ENCODE assay signal across 11 cellular contexts in the genomic region with DNA sequence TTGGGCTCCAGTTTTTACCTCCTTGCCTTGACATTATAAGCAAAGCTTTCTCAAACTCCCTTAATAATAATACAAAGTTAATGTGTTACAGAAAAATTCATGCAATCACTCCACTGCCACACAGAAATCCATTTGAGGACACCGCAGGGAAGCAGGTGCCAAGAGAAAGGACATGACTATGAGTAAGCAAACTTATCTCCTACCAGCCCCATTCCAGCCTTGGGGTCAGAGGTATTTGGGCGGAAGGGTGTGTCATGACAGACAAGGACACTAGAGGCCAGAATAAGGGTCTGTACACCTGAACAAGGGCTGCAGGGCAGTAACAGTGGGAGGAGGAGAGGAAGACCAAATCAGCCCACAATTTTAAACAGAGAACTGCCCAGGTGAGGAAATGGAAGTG. TPM values are rescaled to one million over a fixed set of nuclear protein-coding genes. Genes with fewer than 3 reads are reported as not detected.
DNase-seq lines count a peak whose midpoint lies in the region; ATAC-seq and TF ChIP-seq lines count a peak whose summit lies in the region.
"Had no signal": no experiment of that assay in that cellular context is flagged by ENCODE, and none has a peak within 500 bp of the region (broad histone marks: within the 10 kb centered on the region; RNA-seq: fewer than 3 reads in every experiment).

No MANE protein-coding gene starts in this region.

- H3K4me2 ChIP-seq in hepatocyte, result peak overlapping the region; percentile 34
- no peak overlapping the region for H3K4me2 ChIP-seq in neuronal stem cell (ENCODE audit: insufficient read depth, low read length, poor library complexity, severe bottlenecking)

- no peaks in the 10 kb centered on the region for H3K79me1 ChIP-seq in neuronal stem cell (ENCODE audit: low read depth, low read length)

- no peaks in the 10 kb centered on the region for H3K27me3 Mint-ChIP-seq in T-cell

- H3K14ac ChIP-seq in neuronal stem cell (ENCODE audit: low read length), result no peak overlapping the region

- H2BK5ac ChIP-seq in neuronal stem cell (ENCODE audit: low read length), result no peak overlapping the region

- H3K36me3 Mint-ChIP-seq in T-cell, result peaks cover 50% of the 10 kb centered on the region

- no peak overlapping the region for H3K23ac ChIP-seq in neuronal stem cell (ENCODE audit: low read depth, low read length, poor library complexity)

- intact Hi-C loops in sciatic nerve (cut with DNase I), result no loop called here

- H2BK120ac ChIP-seq in neuronal stem cell (ENCODE audit: low read depth, low read length), result no peak overlapping the region

- WGBS in hepatocyte (ENCODE audit: low lambda C conversion rate, missing lambda C conversion rate), result 63% methylated on average over 2 of the region's 2 CpGs
- no CpG with 5 or more reads among the region's 2 CpGs for WGBS in neuronal stem cell (ENCODE audit: extremely low coverage in 2 of 2, insufficient read length in 2 of 2, insufficient replicate concordance in 1 of 2), 2 donors

- peak overlapping the region; percentile 84 to 89 for H3K27ac Mint-ChIP-seq in T-cell

- DNase-seq in H7 (peak; percentile 26), T-cell (no peak), hepatocyte (ENCODE audit: low spot score) (peak; percentile 79), sciatic nerve (ENCODE audit: low spot score) (peak; percentile 19), COR-L47 (lab: John Stamatoyannopoulos, UW) (no peak), NAMALWA (ENCODE audit: low spot score) (no peak), neuronal stem cell (ENCODE audit: low spot score) (no peak)
- DNase-seq: NCI-H2107 had no signal

- H3K9me3 ChIP-seq in hepatocyte (ENCODE audit: low read depth), result no peaks in the 10 kb centered on the region
- H3K9me3 ChIP-seq in neuronal stem cell (replicated peaks in 1 of 2; ENCODE audit: control insufficient read depth in 2 of 2, insufficient read depth in 1 of 2, low read depth in 1 of 2, low read length in 2 of 2), result no peaks in the 10 kb centered on the region

- H2BK15ac ChIP-seq in neuronal stem cell (ENCODE audit: low read length), result no peak overlapping the region

- no peak overlapping the region for H3K4me3 ChIP-seq in H7 (ENCODE audit: insufficient read depth, low read depth, low read length)
- no peak overlapping the region for H3K4me3 ChIP-seq in hepatocyte
- H3K4me3 ChIP-seq in neuronal stem cell (ENCODE audit: low read length in 2 of 2), result no peak overlapping the region

- no peak overlapping the region for H4K91ac ChIP-seq in neuronal stem cell (ENCODE audit: low read depth, low read length, poor library complexity)

- H3K4me3 Mint-ChIP-seq in T-cell, result no peak overlapping the region

- POLR2A ChIA-PET in T-cell (lab: Charles Lee), result interaction anchor here in 1 of 2 donors (0.6 kb wide), 1 partner anchor 160 kb away, joined by 10 read pairs; no protein-coding TSS in a partner anchor

- H4K8ac ChIP-seq in neuronal stem cell (ENCODE audit: low read depth, low read length), result no peak overlapping the region

- no peak for TF ChIP-seq CTCF in hepatocyte (IDR thresholded peaks at IDR 0.05; ENCODE audit: poor library complexity)

- H2BK12ac ChIP-seq in neuronal stem cell (ENCODE audit: low read length), result no peak overlapping the region

- peak overlapping the region; percentile 74 for H3K27ac ChIP-seq in hepatocyte
- H3K27ac ChIP-seq in neuronal stem cell (replicated peaks; ENCODE audit: low read length), result no peak overlapping the region

- H3K4ac ChIP-seq in neuronal stem cell (ENCODE audit: low read length), result no peak overlapping the region

- H3K9ac ChIP-seq in neuronal stem cell (ENCODE audit: low read depth, low read length, poor library complexity), result no peak overlapping the region

- no peaks in the 10 kb centered on the region for H3K9me3 Mint-ChIP-seq in T-cell

- H3K27me3 ChIP-seq in H7 (ENCODE audit: control insufficient read depth, insufficient read depth, low read length) (no peaks in the 10 kb centered on the region), hepatocyte (no peaks in the 10 kb centered on the region), neuronal stem cell (ENCODE audit: control insufficient read depth in 3 of 3, insufficient read depth in 3 of 3, low read depth in 1 of 3, low read length in 3 of 3) (no peaks in the 10 kb centered on the region)

- H3K4me1 ChIP-seq in hepatocyte (ENCODE audit: insufficient read depth) (peaks cover 34% of the 10 kb centered on the region), neuronal stem cell (ENCODE audit: control insufficient read depth in 2 of 2, insufficient read depth in 1 of 2, low read depth in 1 of 2, low read length in 2 of 2) (peaks cover 6 to 11% of the 10 kb centered on the region in 2 donors)

- peaks cover 44% of the 10 kb centered on the region for H3K36me3 ChIP-seq in H7 (replicated peaks; ENCODE audit: control insufficient read depth, insufficient read depth, low read length)
- H3K36me3 ChIP-seq in hepatocyte (replicated peaks; ENCODE audit: insufficient read depth, low read depth), result no peaks in the 10 kb centered on the region
- H3K36me3 ChIP-seq in neuronal stem cell (replicated peaks in 1 of 2; ENCODE audit: control insufficient read depth in 2 of 2, insufficient read depth in 2 of 2, low read length in 2 of 2), result peaks cover 48 to 90% of the 10 kb centered on the region in 2 donors

- no peak overlapping the region for H2AFZ ChIP-seq in hepatocyte
- H2AFZ ChIP-seq in neuronal stem cell (ENCODE audit: low read length), result no peak overlapping the region

- no peak overlapping the region for H2AK5ac ChIP-seq in neuronal stem cell (ENCODE audit: low read depth, low read length)

- no peaks in the 10 kb centered on the region for H3K9me2 ChIP-seq in hepatocyte (replicated peaks; ENCODE audit: insufficient read depth)

- no peak for ATAC-seq in T-cell (replicated peaks in 1 of 4)
- no peak for ATAC-seq in sciatic nerve

- peaks cover 3% of the 10 kb centered on the region for H4K20me1 ChIP-seq in hepatocyte (ENCODE audit: insufficient read depth, poor library complexity, severe bottlenecking)

- H3K4me1 Mint-ChIP-seq in T-cell, result peaks cover 57 to 68% (median 58%) of the 10 kb centered on the region in 3 donors

- CTCF ChIA-PET in T-cell (lab: Charles Lee), result interaction anchor here in 1 of 2 donors (0.6 kb wide), 2 partner anchors 105 to 113 kb away, joined by 3 to 4 read pairs; no protein-coding TSS in a partner anchor

- H3K18ac ChIP-seq in neuronal stem cell (ENCODE audit: low read length), result no peak overlapping the region

- peaks cover 29% of the 10 kb centered on the region for H3K79me2 ChIP-seq in hepatocyte

RNA-seq across cellular contexts. Expression of gene GNG3, which starts 5.9 kb away (rescaled TPM):
- 0.33 and 3.1 TPM in 2 replicates for total RNA-seq in H7 (2014; rRNA removed; shearing (Covaris generic))
- not detected for total RNA-seq in T-cell
- total RNA-seq in hepatocyte, result 0.23 and 0.24 TPM in 2 replicates
- polyA plus RNA-seq in hepatocyte, result 0.41 and 1.2 TPM in 2 replicates
- total RNA-seq in sciatic nerve, result 1.4 TPM
- polyA plus RNA-seq in neuronal stem cell (2013, experiment 1 of 2), result 1.9 TPM
- 1.7 TPM for polyA plus RNA-seq in neuronal stem cell (2013, experiment 2 of 2)
- total RNA-seq: aorta; omental fat pad; T-helper 2 cell treated with Interferon-gamma antibody and Interleukin-4, amounts not matched to agents 100 ng/mL and 5 ng/mL, for 36 hours had no signal

RNA-seq across cellular contexts. Expression of gene BSCL2, which starts 6.1 kb away (rescaled TPM):
- total RNA-seq in H7 (2014; rRNA removed; shearing (Covaris generic)), result 169 and 200 TPM in 2 replicates
- total RNA-seq in T-cell (10 to 100 TPM; 21.9 to 43.7 (median 37.3) TPM), hepatocyte (39.3 and 49.2 TPM in 2 replicates), sciatic nerve (44.5 TPM)
- polyA plus RNA-seq in hepatocyte, result 78.7 and 81.0 TPM in 2 replicates
- 70.6 TPM for polyA plus RNA-seq in neuronal stem cell (2013, experiment 1 of 2)
- 63.6 TPM for polyA plus RNA-seq in neuronal stem cell (2013, experiment 2 of 2)

RNA-seq across cellular contexts. Expression of gene HNRNPUL2, which starts 13.9 kb away (rescaled TPM):
- total RNA-seq in H7 (2014; rRNA removed; shearing (Covaris generic)), result 7.3 and 10.1 TPM in 2 replicates
- total RNA-seq in T-cell (10 to 100 TPM; 45.8 to 67.8 (median 62.7) TPM), hepatocyte (14.0 and 15.4 TPM in 2 replicates), sciatic nerve (51.2 TPM)
- 2.3 and 3.7 TPM in 2 replicates for polyA plus RNA-seq in hepatocyte
- 46.6 TPM for polyA plus RNA-seq in neuronal stem cell (2013, experiment 1 of 2)
- 45.8 TPM for polyA plus RNA-seq in neuronal stem cell (2013, experiment 2 of 2)

RNA-seq across cellular contexts. Expression of gene TTC9C, which starts 14.9 kb away (rescaled TPM):
- total RNA-seq in H7 (2014; rRNA removed; shearing (Covaris generic)), result 45.1 and 63.1 TPM in 2 replicates
- total RNA-seq in T-cell (10 to 100 TPM; 15.4 to 54.5 (median 44.6) TPM), hepatocyte (26.3 and 35.0 TPM in 2 replicates), sciatic nerve (30.9 TPM)
- polyA plus RNA-seq in hepatocyte, result 35.4 and 39.9 TPM in 2 replicates
- 69.5 TPM for polyA plus RNA-seq in neuronal stem cell (2013, experiment 1 of 2)
- polyA plus RNA-seq in neuronal stem cell (2013, experiment 2 of 2), result 75.5 TPM

RNA-seq across cellular contexts. Expression of gene LRRN4CL, which starts 24.0 kb away (rescaled TPM):
- total RNA-seq in H7 (2014; rRNA removed; shearing (Covaris generic)), result 0.14 and 0.30 TPM in 2 replicates
- total RNA-seq in T-cell, result under 1 TPM in 4 of 5 donors, not detected in 1; 0.14 to 0.29 (median 0.19) TPM
- 0.40 and 1.1 TPM in 2 replicates for total RNA-seq in hepatocyte
- 0.15 and 0.41 TPM in 2 replicates for polyA plus RNA-seq in hepatocyte
- 28.4 TPM for total RNA-seq in sciatic nerve
- not detected for polyA plus RNA-seq in neuronal stem cell (2013, experiment 1 of 2)
- polyA plus RNA-seq in neuronal stem cell (2013, experiment 2 of 2), result 0.01 TPM

Comparison
In these comparisons a context has a peak if more than half of its experiments do, and no peak if none do; other contexts are left out.
1. DNase-seq: peak in H7 (single experiment), hepatocyte (single experiment) and sciatic nerve (single experiment); none in T-cell (0 of 34), COR-L47 (single experiment), NAMALWA (single experiment) and neuronal stem cell (single experiment).